Comparison of ENCODE assay signal across 23 cellular contexts in genomic region chr16:27826893-27827289, GRCh38.
DNase-seq lines count a peak whose midpoint lies in the region; ATAC-seq, FAIRE-seq and TF ChIP-seq lines count a peak whose summit lies in the region.
"Had no signal": no experiment of that assay in that cellular context is flagged by ENCODE, and none has a peak within 500 bp of the region (broad histone marks: within the 10 kb centered on the region; RNA-seq: fewer than 3 reads in every experiment).

No MANE protein-coding gene starts in this region.

- no peaks in the 10 kb centered on the region for H3F3A ChIP-seq in neural progenitor cell (ENCODE audit: low read depth)

- H3K27ac ChIP-seq in HepG2 (ENCODE audit: extremely low read length, insufficient read depth, low read length) (no peak overlapping the region), right lobe of liver (no peak overlapping the region), neural progenitor cell (no peak overlapping the region), sigmoid colon (no peak overlapping the region)
- H3K27ac ChIP-seq: 22Rv1, A549, C4-2B, GM23248 had no signal

- no peaks in the 10 kb centered on the region for H3K4me1 Mint-ChIP-seq in neural progenitor cell
- H3K4me1 Mint-ChIP-seq: IgD-negative memory B cell had no signal

- no peaks in the 10 kb centered on the region for H3K36me3 Mint-ChIP-seq in neural progenitor cell
- H3K36me3 Mint-ChIP-seq: IgD-negative memory B cell had no signal

- peaks cover 7% of the 10 kb centered on the region for H3K9me3 ChIP-seq in HepG2 (ENCODE audit: low read length)
- H3K9me3 ChIP-seq in right lobe of liver, result no peaks in the 10 kb centered on the region
- no peaks in the 10 kb centered on the region for H3K9me3 ChIP-seq in neural progenitor cell (ENCODE audit: low read depth)
- H3K9me3 ChIP-seq in sigmoid colon, result peaks cover 0 to 11% (median 3%) of the 10 kb centered on the region in 4 donors
- H3K9me3 ChIP-seq: Caco-2 had no signal

- no peaks in the 10 kb centered on the region for H4K20me1 ChIP-seq in HepG2 (ENCODE audit: insufficient read depth, low read length)
- H4K20me1 ChIP-seq in neural progenitor cell (ENCODE audit: low read depth), result no peaks in the 10 kb centered on the region

- TF ChIP-seq POLR2A in HepG2 (IDR thresholded peaks at IDR 0.05; ENCODE audit: insufficient read depth in 1 of 2, low read depth in 2 of 2, low read length in 2 of 2) (no peak), right lobe of liver (IDR thresholded peaks at IDR 0.05) (no peak), sigmoid colon (IDR thresholded peaks at IDR 0.05) (no peak)

- no peak for FAIRE-seq in HepG2 (lab: Jason Lieb, UNC)
- FAIRE-seq: A549, D721Med, G401.6, GM12891, GM18507, H54, HTR-8/SVneo had no signal

- intact Hi-C loops in HepG2 (cut with micrococcal nuclease; ENCODE audit: unreplicated experiment) (no loop called here), right lobe of liver (cut with DNase I) (no loop called here), sigmoid colon (cut with DNase I) (no loop called here)

- H3K27me3 Mint-ChIP-seq in neural progenitor cell (ENCODE audit: insufficient read depth, low read depth), result peaks cover 15% of the 10 kb centered on the region

- H3K9ac ChIP-seq in HepG2 (ENCODE audit: insufficient read depth, low read depth, low read length) (no peak overlapping the region), neural progenitor cell (no peak overlapping the region)
- H3K9ac ChIP-seq: GM23248 had no signal

- DNase-seq in HepG2 (ENCODE audit: low spot score) (no peak), right lobe of liver (no peak), neural progenitor cell (ENCODE audit: low spot score) (no peak), sigmoid colon (peak; percentile 19), SHP77 (lab: John Stamatoyannopoulos, UW) (no peak), NCI-H510A treated with DMSO at 0.1 percent for 48 hours (lab: John Stamatoyannopoulos, UW) (no peak)
- no peak for DNase-seq in activated CD4-positive, alpha-beta T cell treated with anti-CD3 and anti-CD28 coated beads for 1 hour
- DNase-seq: AML-193; Caco-2; CD4-positive, alpha-beta T cell; GM23248; HFFc6 had no signal

- no TSS peak for BruUV-seq in HepG2 (replicated peaks; lab: Mats Ljungman, UMichigan)

- H2AFZ ChIP-seq in HepG2 (ENCODE audit: low read length) (no peak overlapping the region), neural progenitor cell (replicated peaks) (no peak overlapping the region)
- H2AFZ ChIP-seq: GM23248 had no signal

- in situ Hi-C loops in HepG2 (cut with HindIII; ENCODE audit: extremely low pct_ligation_motif_present, low pct_unique_long_range_greater_than_20kb), result no loop called here

- no peaks in the 10 kb centered on the region for H3K79me2 ChIP-seq in HepG2 (ENCODE audit: insufficient read depth, low read length)
- no peaks in the 10 kb centered on the region for H3K79me2 ChIP-seq in neural progenitor cell (ENCODE audit: low read depth)

- peaks cover 7% of the 10 kb centered on the region for H3K9me3 Mint-ChIP-seq in neural progenitor cell

- no peaks in the 10 kb centered on the region for H3K36me3 ChIP-seq in HepG2 (replicated peaks in 1 of 2; ENCODE audit: control insufficient read depth in 1 of 2, insufficient read depth in 2 of 2, low read length in 2 of 2)
- H3K36me3 ChIP-seq in right lobe of liver, result no peaks in the 10 kb centered on the region
- no peaks in the 10 kb centered on the region for H3K36me3 ChIP-seq in neural progenitor cell
- no peaks in the 10 kb centered on the region for H3K36me3 ChIP-seq in sigmoid colon

- H3K27me3 ChIP-seq in HepG2 (ENCODE audit: control insufficient read depth in 1 of 2, insufficient read depth in 2 of 2, low read length in 2 of 2), result peaks cover 0 to 20% of the 10 kb centered on the region in 2 experiments; a peak in 2 of 5 replicates
- no peaks in the 10 kb centered on the region for H3K27me3 ChIP-seq in right lobe of liver
- H3K27me3 ChIP-seq in neural progenitor cell, result no peaks in the 10 kb centered on the region
- H3K27me3 ChIP-seq in sigmoid colon, result no peaks in the 10 kb centered on the region

- no peak for TF ChIP-seq RAD21 in HepG2 (CRISPR knock-in tag; IDR thresholded peaks at IDR 0.05)

- H3K4me2 ChIP-seq in HepG2 (ENCODE audit: low read depth, low read length) (no peak overlapping the region), neural progenitor cell (no peak overlapping the region)
- H3K4me2 ChIP-seq: A549 had no signal

- H3K4me3 ChIP-seq in HepG2 (replicated peaks in 1 of 3; ENCODE audit: insufficient read depth in 1 of 3, low read depth in 2 of 3, low read length in 3 of 3) (no peak overlapping the region), right lobe of liver (no peak overlapping the region), neural progenitor cell (no peak overlapping the region), sigmoid colon (no peak overlapping the region)
- H3K4me3 ChIP-seq: A549, GM23248 had no signal

- POLR2A ChIA-PET in HepG2 (lab: Yijun Ruan, JAX), result no interaction called here

- TF ChIP-seq CTCF in HepG2 (CRISPR knock-in tag; IDR thresholded peaks at IDR 0.05) (no peak), right lobe of liver (IDR thresholded peaks at IDR 0.05) (no peak), neural progenitor cell (IDR thresholded peaks at IDR 0.05) (no peak), sigmoid colon (IDR thresholded peaks at IDR 0.05) (no peak)

- no peak overlapping the region for H3K27ac Mint-ChIP-seq in neural progenitor cell
- H3K27ac Mint-ChIP-seq: CD4-positive, alpha-beta T cell; HFFc6; IgD-negative memory B cell had no signal

- H3K4me3 Mint-ChIP-seq in neural progenitor cell, result peak overlapping the region; percentile 38
- H3K4me3 Mint-ChIP-seq: CD4-positive, alpha-beta T cell; HFFc6; IgD-negative memory B cell had no signal

- H3K4me1 ChIP-seq in HepG2 (ENCODE audit: insufficient read depth, low read length) (no peaks in the 10 kb centered on the region), right lobe of liver (no peaks in the 10 kb centered on the region), neural progenitor cell (no peaks in the 10 kb centered on the region), sigmoid colon (no peaks in the 10 kb centered on the region)
- H3K4me1 ChIP-seq: A549 had no signal

- ATAC-seq in HepG2 (no peak), right lobe of liver (no peak)
- ATAC-seq: A549, HCT116 had no signal

- WGBS in HepG2 (ENCODE audit: low lambda C conversion rate), result 4% methylated on average over 2 of the region's 2 CpGs
- WGBS in right lobe of liver (ENCODE audit: insufficient coverage, low coverage, low lambda C conversion rate, missing lambda C conversion rate), result no CpG with 5 or more reads among the region's 2 CpGs
- 73 to 87% methylated on average over 2 of the region's 2 CpGs for WGBS in sigmoid colon, 2 donors

- CTCF ChIA-PET in HepG2 (lab: Yijun Ruan, JAX; ENCODE audit: low intra/inter-chr PET ratio, low total read pairs), result no interaction called here

- TF ChIP-seq EP300 in HepG2 (IDR thresholded peaks at IDR 0.05; ENCODE audit: low read depth in 2 of 2, low read length in 2 of 2) (no peak), HepG2 (CRISPR knock-in tag; IDR thresholded peaks at IDR 0.05; ENCODE audit: borderline replicate concordance) (no peak), sigmoid colon (IDR thresholded peaks at IDR 0.05) (no peak)

TF ChIP-seq in HepG2, 621 proteins besides CTCF, POLR2A, EP300 and RAD21:
- TF ChIP-seq ZNF629 (CRISPR knock-in tag; conservative IDR thresholded peaks at IDR 0.05) (peak; percentile 75), ZNF18 (CRISPR knock-in tag; IDR thresholded peaks at IDR 0.05; ENCODE audit: insufficient replicate concordance) (no peak), ZFAT (CRISPR knock-in tag; conservative IDR thresholded peaks at IDR 0.05) (no peak), HNRNPL (IDR thresholded peaks at IDR 0.05; ENCODE audit: low read depth, low read length) (no peak), HNF1B (CRISPR knock-in tag; IDR thresholded peaks at IDR 0.05) (no peak)
